25 cellular contexts compared by ENCODE assay signal in the genomic region with DNA sequence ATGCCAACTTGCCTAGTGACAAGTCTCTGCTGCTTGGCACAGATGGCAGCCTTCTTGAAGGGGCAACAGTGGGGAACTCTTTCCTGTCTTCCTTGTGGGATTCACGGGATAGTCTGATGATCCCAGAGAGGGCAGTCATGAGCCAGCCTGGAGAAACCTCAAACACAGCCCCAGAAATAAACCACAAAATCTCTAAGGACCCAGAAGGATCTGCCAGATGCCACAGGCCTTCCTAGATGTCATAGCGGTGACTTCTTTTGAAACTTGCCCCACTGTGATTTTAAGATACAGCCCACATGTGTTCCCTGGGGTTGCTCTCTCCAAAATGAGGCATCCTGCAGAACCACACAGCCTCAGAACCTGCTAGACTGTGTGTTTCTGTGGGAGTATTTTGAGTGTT.
"Had no signal": no experiment of that assay in that cellular context is flagged by ENCODE, and none has a peak within 500 bp of the region (broad histone marks: within the 10 kb centered on the region; RNA-seq: fewer than 3 reads in every experiment).

No MANE protein-coding gene starts in this region.

- H3K27me3 ChIP-seq: adrenal gland, body of pancreas, heart left ventricle had no signal

- H3K27ac ChIP-seq: adrenal gland, body of pancreas, epithelial cell of prostate, heart left ventricle, WERI-Rb-1 had no signal

- H3K9me3 ChIP-seq: adrenal gland, body of pancreas, heart left ventricle had no signal

- H3K36me3 ChIP-seq: adrenal gland, heart left ventricle, WERI-Rb-1 had no signal

- DNase-seq: activated B cell treated with CpG ODN at 0.5 μM for 24 hours; activated CD4-positive, alpha-beta T cell treated with anti-CD3 and anti-CD28 coated beads for 48 hours; activated CD4-positive, alpha-beta T cell treated with anti-CD3 and anti-CD28 coated beads, Interleukin-2, amount 50 U/mL, for 1 hour; activated CD4-positive, alpha-beta T cell treated with anti-CD3 and anti-CD28 coated beads, Interleukin-2, amount 50 U/mL, for 48 hours; activated CD8-positive, alpha-beta memory T cell treated with anti-CD3 and anti-CD28 coated beads for 24 hours; activated CD8-positive, alpha-beta T cell treated with anti-CD3 and anti-CD28 coated beads for 36 hours; activated effector memory CD4-positive, alpha-beta T cell treated with anti-CD3 and anti-CD28 coated beads, Interleukin-2, amount 50 U/mL, for 16 hours; activated naive CD4-positive, alpha-beta T cell treated with anti-CD3 and anti-CD28 coated beads for 36 hours; activated naive CD8-positive, alpha-beta T cell treated with anti-CD3 and anti-CD28 coated beads for 36 hours; activated naive CD8-positive, alpha-beta T cell treated with anti-CD3 and anti-CD28 coated beads, Interleukin-2, amount 50 U/mL, for 24 hours; activated T-cell treated with anti-CD3 and anti-CD28 coated beads, Interleukin-2, amount 50 U/mL, for 4 hours; adrenal gland; aorta; body of pancreas; caudate nucleus; cortex of kidney; effector CD8-positive, alpha-beta T cell; foreskin fibroblast; glutamatergic neuron; heart left ventricle; T-helper 1 cell; T-helper 17 cell; T1000; WERI-Rb-1 had no signal

- H3K4me3 ChIP-seq: adrenal gland, body of pancreas, heart left ventricle had no signal

- H3K4me1 ChIP-seq: adrenal gland, body of pancreas, heart left ventricle had no signal
